ENCODE assay signal across 18 cellular contexts in genomic region chr6:14584450-14584849, GRCh38.
DNase-seq lines count a peak whose midpoint lies in the region; ATAC-seq and TF ChIP-seq lines count a peak whose summit lies in the region.
"Had no signal": no experiment of that assay in that cellular context is flagged by ENCODE, and none has a peak within 500 bp of the region (broad histone marks: within the 10 kb centered on the region; RNA-seq: fewer than 3 reads in every experiment).

No MANE protein-coding gene starts in this region.

- TF ChIP-seq CTCF in fibroblast of pulmonary artery (IDR thresholded peaks at IDR 0.05; ENCODE audit: low read length, missing control alignments) (no peak), psoas muscle (IDR thresholded peaks at IDR 0.05) (peak; percentile 15)

- H3K4me3 ChIP-seq in fibroblast of pulmonary artery (replicated peaks; ENCODE audit: low read depth, low read length) (no peak overlapping the region), psoas muscle (no peak overlapping the region)
- no peak overlapping the region for H3K4me3 ChIP-seq in effector memory CD4-positive, alpha-beta T cell (ENCODE audit: insufficient read depth, low read depth, low read length, poor library complexity, severe bottlenecking)
- H3K4me3 ChIP-seq: prostate gland had no signal

- H3K9me3 ChIP-seq in psoas muscle = no peaks in the 10 kb centered on the region
- H3K9me3 ChIP-seq in effector memory CD4-positive, alpha-beta T cell (ENCODE audit: control insufficient read depth, low read length) = no peaks in the 10 kb centered on the region
- H3K9me3 ChIP-seq: prostate gland had no signal

- no peak overlapping the region for H3K4me3 Mint-ChIP-seq in activated naive CD8-positive, alpha-beta T cell treated with anti-CD3 and anti-CD28 coated beads for 36 hours
- H3K4me3 Mint-ChIP-seq: activated naive CD4-positive, alpha-beta T cell treated with anti-CD3 and anti-CD28 coated beads, Interleukin-2, amount 50 U/mL, for 24 hours; naive B cell had no signal

- H3K36me3 Mint-ChIP-seq in activated naive CD8-positive, alpha-beta T cell treated with anti-CD3 and anti-CD28 coated beads for 36 hours = no peaks in the 10 kb centered on the region
- H3K36me3 Mint-ChIP-seq: activated naive CD4-positive, alpha-beta T cell treated with anti-CD3 and anti-CD28 coated beads, Interleukin-2, amount 50 U/mL, for 24 hours had no signal

- H3K27ac Mint-ChIP-seq in activated naive CD8-positive, alpha-beta T cell treated with anti-CD3 and anti-CD28 coated beads for 36 hours = no peak overlapping the region
- H3K27ac Mint-ChIP-seq: activated naive CD4-positive, alpha-beta T cell treated with anti-CD3 and anti-CD28 coated beads, Interleukin-2, amount 50 U/mL, for 24 hours had no signal

- no peak overlapping the region for H3K27ac ChIP-seq in psoas muscle
- no peak overlapping the region for H3K27ac ChIP-seq in effector memory CD4-positive, alpha-beta T cell (ENCODE audit: insufficient read depth, low read length, poor library complexity, severe bottlenecking)
- H3K27ac ChIP-seq: prostate gland, RWPE1 had no signal

- WGBS in psoas muscle, 3 donors = 71 to 95% (median 81%) methylated on average over 5 of the region's 5 CpGs

- H3K9me3 Mint-ChIP-seq in activated naive CD8-positive, alpha-beta T cell treated with anti-CD3 and anti-CD28 coated beads for 36 hours = no peaks in the 10 kb centered on the region
- H3K9me3 Mint-ChIP-seq: activated naive CD4-positive, alpha-beta T cell treated with anti-CD3 and anti-CD28 coated beads, Interleukin-2, amount 50 U/mL, for 24 hours had no signal

- no peaks in the 10 kb centered on the region for H3K36me3 ChIP-seq in psoas muscle (ENCODE audit: insufficient read depth in 1 of 2, low read depth in 1 of 2)
- no peaks in the 10 kb centered on the region for H3K36me3 ChIP-seq in effector memory CD4-positive, alpha-beta T cell (ENCODE audit: control insufficient read depth, insufficient read depth, low read length)
- H3K36me3 ChIP-seq: prostate gland had no signal

- H3K27me3 ChIP-seq in psoas muscle (ENCODE audit: insufficient read depth in 3 of 3, low read length in 2 of 3) = no peaks in the 10 kb centered on the region
- no peaks in the 10 kb centered on the region for H3K27me3 ChIP-seq in effector memory CD4-positive, alpha-beta T cell (replicated peaks; ENCODE audit: control insufficient read depth, insufficient read depth, low read length, poor library complexity, severe bottlenecking)

- H3K4me1 Mint-ChIP-seq in activated naive CD8-positive, alpha-beta T cell treated with anti-CD3 and anti-CD28 coated beads for 36 hours = no peaks in the 10 kb centered on the region
- H3K4me1 Mint-ChIP-seq: activated naive CD4-positive, alpha-beta T cell treated with anti-CD3 and anti-CD28 coated beads, Interleukin-2, amount 50 U/mL, for 24 hours had no signal

- no peaks in the 10 kb centered on the region for H3K27me3 Mint-ChIP-seq in activated naive CD8-positive, alpha-beta T cell treated with anti-CD3 and anti-CD28 coated beads for 36 hours
- H3K27me3 Mint-ChIP-seq: activated naive CD4-positive, alpha-beta T cell treated with anti-CD3 and anti-CD28 coated beads, Interleukin-2, amount 50 U/mL, for 24 hours; naive B cell had no signal

- peak in 2 of 4 donors; percentile 46 to 54 for ATAC-seq in psoas muscle

- intact Hi-C loops in psoas muscle (cut with DNase I) = no loop called here

- no peaks in the 10 kb centered on the region for H3K4me1 ChIP-seq in psoas muscle
- no peaks in the 10 kb centered on the region for H3K4me1 ChIP-seq in effector memory CD4-positive, alpha-beta T cell (ENCODE audit: control insufficient read depth, insufficient read depth, low read length, poor library complexity, severe bottlenecking)
- H3K4me1 ChIP-seq: prostate gland had no signal

- DNase-seq in DMS53 (lab: John Stamatoyannopoulos, UW) (peak; percentile 56), DMS53 treated with DMSO at 0.1 percent for 48 hours (lab: John Stamatoyannopoulos, UW; ENCODE audit: unreplicated experiment) (no peak), NCI-H226 (peak; percentile 17), fibroblast of pulmonary artery (ENCODE audit: low read depth) (peak; percentile 8), psoas muscle (no peak), H4 (ENCODE audit: low spot score) (no peak)
- DNase-seq in effector memory CD4-positive, alpha-beta T cell = no peak
- DNase-seq in activated naive CD8-positive, alpha-beta T cell treated with anti-CD3 and anti-CD28 coated beads for 36 hours = no peak
- DNase-seq: 8988T; activated CD4-positive, alpha-beta T cell treated with anti-CD3 and anti-CD28 coated beads for 4 hours; head of caudate nucleus; left cardiac atrium; naive B cell; NCI-H1436; T-helper 2 cell had no signal

Comparison
In these comparisons a context has a peak if more than half of its experiments do, and no peak if none do; other contexts are left out.
1. DNase-seq: peak in DMS53 (single experiment), NCI-H226 (single experiment) and fibroblast of pulmonary artery (single experiment); none in DMS53 treated with DMSO at 0.1 percent for 48 hours (single experiment), psoas muscle (0 of 2), H4 (single experiment), effector memory CD4-positive, alpha-beta T cell (0 of 3) and activated naive CD8-positive, alpha-beta T cell treated with anti-CD3 and anti-CD28 coated beads for 36 hours (single experiment).